Comparison of ENCODE assay signal across 1 cellular context in genomic region chr22:24072361-24072760, GRCh38.
TF ChIP-seq lines count a peak whose summit lies in the region.

No MANE protein-coding gene starts in this region.

TF ChIP-seq in H1, 55 proteins besides CTCF, POLR2A, EP300 and RAD21:
- TF ChIP-seq CHD1 (IDR thresholded peaks at IDR 0.05; ENCODE audit: low read depth, low read length) (no peak), CTBP2 (IDR thresholded peaks at IDR 0.05; ENCODE audit: borderline replicate concordance, insufficient read depth, insufficient read length, low read length) (no peak), KDM1A (IDR thresholded peaks at IDR 0.05; ENCODE audit: borderline replicate concordance, low read length) (no peak), MAX (IDR thresholded peaks at IDR 0.05) (no peak), CREB1 (IDR thresholded peaks at IDR 0.05) (no peak), NANOG (IDR thresholded peaks at IDR 0.05; ENCODE audit: insufficient read depth, low read depth, low read length, poor library complexity, severe bottlenecking) (no peak), CEBPB (IDR thresholded peaks at IDR 0.05; ENCODE audit: low read depth, low read length) (no peak), HDAC6 (IDR thresholded peaks at IDR 0.05; ENCODE audit: low read depth, low read length) (no peak), SUZ12 (IDR thresholded peaks at IDR 0.05; ENCODE audit: low read length) (no peak), RNF2 (IDR thresholded peaks at IDR 0.05; ENCODE audit: borderline replicate concordance, low read depth, low read length, missing control alignments, poor library complexity, severe bottlenecking) (no peak), GABPA (IDR thresholded peaks at IDR 0.05; ENCODE audit: borderline replicate concordance, insufficient read depth, low read length) (no peak), TAF7 (optimal IDR thresholded peaks at IDR 0.05; ENCODE audit: borderline replicate concordance, low read depth, low read length) (no peak), EZH2 (IDR thresholded peaks at IDR 0.05; ENCODE audit: low read depth, low read length, severe bottlenecking) (no peak), SIRT6 (IDR thresholded peaks at IDR 0.05; ENCODE audit: low read length) (no peak)
